ENCODE assay signal across 12 cellular contexts in the genomic region with DNA sequence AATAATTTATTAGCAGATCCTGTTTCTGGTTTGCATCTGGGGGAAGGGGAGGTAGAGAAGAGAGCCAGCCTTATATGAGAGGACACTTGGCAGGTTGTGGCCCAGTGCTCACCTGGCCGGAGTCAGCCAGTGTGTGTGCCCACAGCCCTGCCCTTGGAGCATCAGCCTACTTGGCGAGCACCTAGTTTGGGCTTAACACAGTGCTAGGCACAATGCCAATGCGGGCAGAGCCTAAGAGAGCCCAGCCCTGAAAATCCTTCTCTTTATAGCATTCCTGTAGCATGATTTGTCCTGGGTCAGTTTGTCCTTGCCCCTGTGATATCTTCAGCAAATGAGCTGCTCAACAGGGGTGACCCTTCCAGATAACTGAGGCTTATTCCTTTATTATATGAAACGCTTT.
DNase-seq lines count a peak whose midpoint lies in the region; ATAC-seq and TF ChIP-seq lines count a peak whose summit lies in the region.
"Had no signal": no experiment of that assay in that cellular context is flagged by ENCODE, and none has a peak within 500 bp of the region (broad histone marks: within the 10 kb centered on the region; RNA-seq: fewer than 3 reads in every experiment).

No MANE protein-coding gene starts in this region.

- H2AFZ ChIP-seq in ACC112 (ENCODE audit: low read length, unreplicated experiment) = no peak overlapping the region
- no peak overlapping the region for H2AFZ ChIP-seq in PC-3 (ENCODE audit: low read length)
- no peak overlapping the region for H2AFZ ChIP-seq in trophoblast cell (ENCODE audit: insufficient read depth, low read length, poor library complexity)

- peak overlapping the region; percentile 18 for H2BK12ac ChIP-seq in trophoblast cell (ENCODE audit: low read length)

- H3K36me3 ChIP-seq in ACC112 (ENCODE audit: insufficient read depth, low read length) = no peaks in the 10 kb centered on the region
- H3K36me3 ChIP-seq in PC-3 (ENCODE audit: low read depth, low read length) = no peaks in the 10 kb centered on the region
- H3K36me3 ChIP-seq in trophoblast cell (ENCODE audit: control insufficient read depth in 1 of 2, insufficient read depth in 2 of 2, low read length in 2 of 2) = no peaks in the 10 kb centered on the region

- H3K23ac ChIP-seq in trophoblast cell (ENCODE audit: low read length) = no peak overlapping the region

- peaks cover 53% of the 10 kb centered on the region for H3K4me1 ChIP-seq in ACC112 (ENCODE audit: control insufficient read depth, insufficient read depth, low read length, unreplicated experiment)
- H3K4me1 ChIP-seq in PC-3 (ENCODE audit: insufficient read depth, low read length) = peaks cover 33% of the 10 kb centered on the region
- peaks cover 6 to 20% of the 10 kb centered on the region in 2 experiments for H3K4me1 ChIP-seq in trophoblast cell (ENCODE audit: control insufficient read depth in 1 of 2, insufficient read depth in 2 of 2, low read length in 2 of 2)

- no peaks in the 10 kb centered on the region for H3K36me3 Mint-ChIP-seq in activated naive CD8-positive, alpha-beta T cell treated with anti-CD3 and anti-CD28 coated beads, Interleukin-2, amount 50 U/mL, for 24 hours (ENCODE audit: low read depth)

- H4K12ac ChIP-seq in trophoblast cell (ENCODE audit: low read depth, low read length) = no peak overlapping the region

- no peaks in the 10 kb centered on the region for H3K9me2 ChIP-seq in PC-3 (replicated peaks; ENCODE audit: low read length)

- CTCF ChIA-PET in PC-3 (lab: Charles Lee) = no interaction called here

- peak overlapping the region; percentile 96 for H2AK5ac ChIP-seq in trophoblast cell (ENCODE audit: low read length)

- no peaks in the 10 kb centered on the region for H3K27me3 Mint-ChIP-seq in activated naive CD8-positive, alpha-beta T cell treated with anti-CD3 and anti-CD28 coated beads, Interleukin-2, amount 50 U/mL, for 24 hours
- H3K27me3 Mint-ChIP-seq: B cell had no signal

- no TSS peak for BruUV-seq in PC-3 (replicated peaks; lab: Mats Ljungman, UMichigan)

- peak overlapping the region; percentile 75 for H4K91ac ChIP-seq in trophoblast cell (ENCODE audit: low read depth, low read length)

- peak overlapping the region; percentile 43 for H2BK5ac ChIP-seq in trophoblast cell (ENCODE audit: low read depth, low read length, poor library complexity)

- no peak overlapping the region for H3K4ac ChIP-seq in trophoblast cell (ENCODE audit: low read depth, low read length)

- H3K4me3 ChIP-seq in ACC112 (ENCODE audit: low read depth, low read length) = no peak overlapping the region
- no peak overlapping the region for H3K4me3 ChIP-seq in PC-3 (ENCODE audit: low read length)
- no peak overlapping the region for H3K4me3 ChIP-seq in trophoblast cell (ENCODE audit: low read depth, low read length)

- no CpG with 5 or more reads among the region's 4 CpGs for WGBS in trophoblast cell (ENCODE audit: extremely low coverage, insufficient coverage, insufficient read length)

- no peaks in the 10 kb centered on the region for H3F3A ChIP-seq in PC-3 (ENCODE audit: low read length, unreplicated experiment)

- H3K9ac ChIP-seq in PC-3 (ENCODE audit: low read length) (no peak overlapping the region), trophoblast cell (ENCODE audit: low read length) (no peak overlapping the region)

- peak overlapping the region; percentile 24 for H3K14ac ChIP-seq in trophoblast cell (ENCODE audit: low read length)

- POLR2A ChIA-PET in PC-3 (lab: Charles Lee; ENCODE audit: unreplicated experiment) = no interaction called here

- peak overlapping the region; percentile 30 for H2BK120ac ChIP-seq in trophoblast cell (ENCODE audit: insufficient read depth, low read length, poor library complexity)

- H3K4me2 ChIP-seq in PC-3 (ENCODE audit: low read length) (no peak overlapping the region), trophoblast cell (ENCODE audit: low read length) (no peak overlapping the region)

- H3K27ac ChIP-seq in ACC112 (ENCODE audit: low read depth, low read length) (peak overlapping the region; percentile 58; the same call in 1 of the 2 replicates), PC-3 (ENCODE audit: low read length) (no peak overlapping the region), trophoblast cell (ENCODE audit: low read depth, low read length) (no peak overlapping the region)

- H3K18ac ChIP-seq in trophoblast cell (ENCODE audit: low read length) = peak overlapping the region; percentile 29

- ATAC-seq in PC-3 (peak; percentile 5; the same call in 1 of the 2 replicates), GM19351 (IDR thresholded peaks at IDR 0.05; ENCODE audit: unreplicated experiment) (no peak)
- ATAC-seq in activated naive CD8-positive, alpha-beta T cell treated with anti-CD3 and anti-CD28 coated beads, Interleukin-2, amount 50 U/mL, for 24 hours = no peak
- ATAC-seq: stimulated activated naive CD8-positive, alpha-beta T cell treated with anti-CD3 and anti-CD28 coated beads, Interleukin-15, Interleukin-2, amounts not matched to agents 100 U/mL and 50 U/mL, for 24 hours had no signal

- no peaks in the 10 kb centered on the region for H3K9me3 Mint-ChIP-seq in activated naive CD8-positive, alpha-beta T cell treated with anti-CD3 and anti-CD28 coated beads, Interleukin-2, amount 50 U/mL, for 24 hours

- H3K27ac Mint-ChIP-seq in activated naive CD8-positive, alpha-beta T cell treated with anti-CD3 and anti-CD28 coated beads, Interleukin-2, amount 50 U/mL, for 24 hours = no peak overlapping the region
- H3K27ac Mint-ChIP-seq: B cell had no signal

- H3K79me1 ChIP-seq in trophoblast cell (ENCODE audit: low read length) = peaks cover 10% of the 10 kb centered on the region

- no peak overlapping the region for H3K4me3 Mint-ChIP-seq in activated naive CD8-positive, alpha-beta T cell treated with anti-CD3 and anti-CD28 coated beads, Interleukin-2, amount 50 U/mL, for 24 hours
- H3K4me3 Mint-ChIP-seq: B cell had no signal

- no peak for TF ChIP-seq CTCF in PC-3 (conservative IDR thresholded peaks at IDR 0.05; ENCODE audit: low read depth, low read length)

- H3K79me2 ChIP-seq in ACC112 (ENCODE audit: control insufficient read depth, insufficient read depth, low read length, unreplicated experiment) (peaks cover 7% of the 10 kb centered on the region), PC-3 (ENCODE audit: low read length) (peaks cover 8% of the 10 kb centered on the region; the same call in 1 of the 2 replicates), trophoblast cell (ENCODE audit: control insufficient read depth, insufficient read depth, low read length, poor library complexity) (no peaks in the 10 kb centered on the region)

- H3K27me3 ChIP-seq in ACC112 (ENCODE audit: insufficient read depth, low read length) (no peaks in the 10 kb centered on the region), PC-3 (ENCODE audit: low read length) (no peaks in the 10 kb centered on the region), trophoblast cell (ENCODE audit: insufficient read depth, low read length) (no peaks in the 10 kb centered on the region)

- no peaks in the 10 kb centered on the region for H4K20me1 ChIP-seq in PC-3 (ENCODE audit: low read length)

- intact Hi-C loops in PC-3 (cut with micrococcal nuclease) = no loop called here

- DNase-seq in PC-3 (peak; percentile 37), fibroblast of gingiva (ENCODE audit: low read depth) (peak; percentile 25), trophoblast cell (no peak), iPS-NIHi7 (ENCODE audit: extremely low spot score) (no peak), SW 1271 (lab: John Stamatoyannopoulos, UW) (no peak)
- DNase-seq in activated naive CD8-positive, alpha-beta T cell treated with anti-CD3 and anti-CD28 coated beads, Interleukin-2, amount 50 U/mL, for 24 hours = no peak
- DNase-seq: occipital lobe; stimulated activated CD4-positive, alpha-beta T cell treated with anti-CD3 and anti-CD28 coated beads, Interleukin-2, amount 100 ng/mL, for 48 hours; stimulated activated naive CD8-positive, alpha-beta T cell treated with anti-CD3 and anti-CD28 coated beads, Interleukin-15, Interleukin-2, amounts not matched to agents 100 U/mL and 50 U/mL, for 24 hours had no signal

- peaks cover 15% of the 10 kb centered on the region for H3K4me1 Mint-ChIP-seq in activated naive CD8-positive, alpha-beta T cell treated with anti-CD3 and anti-CD28 coated beads, Interleukin-2, amount 50 U/mL, for 24 hours

- peak overlapping the region; percentile 13 for H4K8ac ChIP-seq in trophoblast cell (ENCODE audit: low read depth, low read length)

- H3K9me3 ChIP-seq in PC-3 (ENCODE audit: low read length) (no peaks in the 10 kb centered on the region), trophoblast cell (ENCODE audit: insufficient read depth, low read depth, low read length) (peaks cover 2% of the 10 kb centered on the region)

Comparison
In these comparisons a context has a peak if more than half of its experiments do, and no peak if none do; other contexts are left out.
1. DNase-seq: peak in PC-3 (single experiment) and fibroblast of gingiva (single experiment); none in trophoblast cell (0 of 2), activated naive CD8-positive, alpha-beta T cell treated with anti-CD3 and anti-CD28 coated beads, Interleukin-2, amount 50 U/mL, for 24 hours (single experiment), iPS-NIHi7 (single experiment) and SW 1271 (0 of 2).